In genomic region chr11:64208086-64208795, GRCh38 we compare ENCODE assay signal across 9 cellular contexts. TPM values are rescaled to one million over a fixed set of nuclear protein-coding genes. Genes with fewer than 3 reads are reported as not detected.
DNase-seq lines count a peak whose midpoint lies in the region; ATAC-seq and TF ChIP-seq lines count a peak whose summit lies in the region.
"Had no signal": no experiment of that assay in that cellular context is flagged by ENCODE, and none has a peak within 500 bp of the region (broad histone marks: within the 10 kb centered on the region; RNA-seq: fewer than 3 reads in every experiment).

No MANE protein-coding gene starts in this region.

- H3K9me3 Mint-ChIP-seq in activated T-cell treated with anti-CD3 and anti-CD28 coated beads, Interleukin-2, amount 50 U/mL, for 72 hours, result no peaks in the 10 kb centered on the region
- H3K9me3 Mint-ChIP-seq in mesothelial cell of epicardium, result no peaks in the 10 kb centered on the region

- intact Hi-C loops in tibial artery (cut with DNase I; ENCODE audit: low total_unique reads), result loop anchor here (5.0 kb wide), 1 partner anchor 59 kb away; no protein-coding TSS in a partner anchor

- ATAC-seq in activated T-cell treated with anti-CD3 and anti-CD28 coated beads, Interleukin-2, amount 50 U/mL, for 72 hours (replicated peaks in 1 of 2), result no peak
- no peak for ATAC-seq in GM21717 (IDR thresholded peaks at IDR 0.05; ENCODE audit: unreplicated experiment)

- H3K27ac ChIP-seq in angular gyrus (ENCODE audit: low read depth, low read length) (peak overlapping the region; percentile 56), tibial artery (peak overlapping the region; percentile 33 to 52)

- H3K4me3 Mint-ChIP-seq in activated T-cell treated with anti-CD3 and anti-CD28 coated beads, Interleukin-2, amount 50 U/mL, for 72 hours, result peak overlapping the region; percentile 94 to 97
- H3K4me3 Mint-ChIP-seq in mesothelial cell of epicardium, result no peak overlapping the region

- no peaks in the 10 kb centered on the region for H3K27me3 ChIP-seq in tibial artery
- H3K27me3 ChIP-seq: cardiac muscle cell had no signal

- peaks cover 70% of the 10 kb centered on the region for H3K4me1 Mint-ChIP-seq in activated T-cell treated with anti-CD3 and anti-CD28 coated beads, Interleukin-2, amount 50 U/mL, for 72 hours (ENCODE audit: low read depth)
- H3K4me1 Mint-ChIP-seq in mesothelial cell of epicardium, result peaks cover 9% of the 10 kb centered on the region

- no peaks in the 10 kb centered on the region for H3K9me3 ChIP-seq in tibial artery

- TF ChIP-seq CTCF in mesothelial cell of epicardium (IDR thresholded peaks at IDR 0.05; ENCODE audit: unreplicated experiment), result no peak
- no peak for TF ChIP-seq CTCF in tibial artery (IDR thresholded peaks at IDR 0.05)

- H3K27me3 Mint-ChIP-seq in activated T-cell treated with anti-CD3 and anti-CD28 coated beads, Interleukin-2, amount 50 U/mL, for 72 hours (ENCODE audit: low read depth), result no peaks in the 10 kb centered on the region
- H3K27me3 Mint-ChIP-seq in mesothelial cell of epicardium (ENCODE audit: low read depth), result no peaks in the 10 kb centered on the region

- H3K36me3 ChIP-seq in tibial artery, result peaks cover 10 to 63% (median 20%) of the 10 kb centered on the region in 3 donors

- peak overlapping the region; percentile 36 to 46 for H3K4me3 ChIP-seq in tibial artery
- H3K4me3 ChIP-seq: cardiac muscle cell had no signal

- no peak for DNase-seq in activated T-cell treated with anti-CD3 and anti-CD28 coated beads, Interleukin-2, amount 50 U/mL, for 72 hours
- DNase-seq in activated T-cell treated with anti-CD3 and anti-CD28 coated beads for 4 hours, result no peak
- no peak for DNase-seq in mesothelial cell of epicardium (ENCODE audit: low spot score in 2 of 2, unreplicated experiment in 2 of 2)
- no peak for DNase-seq in tibial artery
- DNase-seq in stimulated activated CD4-positive, alpha-beta T cell treated with anti-CD3 and anti-CD28 coated beads, Interleukin-4, amount 100 ng/mL, for 1 hour, result no peak
- DNase-seq in activated CD4-positive, alpha-beta T cell treated with anti-CD3 and anti-CD28 coated beads, Interleukin-2, amount 50 U/mL, for 4 hours, result no peak

- peaks cover 12 to 33% of the 10 kb centered on the region in 2 donors for H3K36me3 Mint-ChIP-seq in activated T-cell treated with anti-CD3 and anti-CD28 coated beads, Interleukin-2, amount 50 U/mL, for 72 hours (ENCODE audit: insufficient read depth in 2 of 2)
- peaks cover 13% of the 10 kb centered on the region for H3K36me3 Mint-ChIP-seq in mesothelial cell of epicardium

- peaks cover 0 to 8% (median 2%) of the 10 kb centered on the region in 4 donors for H3K4me1 ChIP-seq in tibial artery

- H3K27ac Mint-ChIP-seq in activated T-cell treated with anti-CD3 and anti-CD28 coated beads, Interleukin-2, amount 50 U/mL, for 72 hours, result peak overlapping the region; percentile 97
- peak overlapping the region; percentile 66 for H3K27ac Mint-ChIP-seq in mesothelial cell of epicardium

RNA-seq across cellular contexts. Expression of gene FERMT3, which starts 1.7 kb away (rescaled TPM):
- total RNA-seq in activated T-cell treated with anti-CD3 and anti-CD28 coated beads, Interleukin-2, amount 50 U/mL, for 72 hours, result 100 to 1,000 TPM; 158 to 164 TPM
- 4.8 to 8.4 TPM (median 5.9 TPM) in 3 replicates for total RNA-seq in mesothelial cell of epicardium

RNA-seq across cellular contexts. Expression of gene TRPT1, which starts 17.7 kb away (rescaled TPM):
- total RNA-seq in activated T-cell treated with anti-CD3 and anti-CD28 coated beads, Interleukin-2, amount 50 U/mL, for 72 hours, result 10 to 100 TPM; 19.7 to 25.5 TPM
- 38.9 to 41.1 TPM (median 40.9 TPM) in 3 replicates for total RNA-seq in mesothelial cell of epicardium

RNA-seq across cellular contexts. Expression of gene NUDT22, which starts 17.8 kb away (rescaled TPM):
- total RNA-seq in activated T-cell treated with anti-CD3 and anti-CD28 coated beads, Interleukin-2, amount 50 U/mL, for 72 hours, result 10 to 100 TPM; 78.6 to 92.9 TPM
- total RNA-seq in mesothelial cell of epicardium, result 31.9 to 35.6 TPM (median 33.7 TPM) in 3 replicates

RNA-seq across cellular contexts. Expression of gene DNAJC4, which starts 22.1 kb away (rescaled TPM):
- 10 to 100 TPM; 42.2 to 54.1 TPM for total RNA-seq in activated T-cell treated with anti-CD3 and anti-CD28 coated beads, Interleukin-2, amount 50 U/mL, for 72 hours
- 43.6 to 49.4 TPM (median 45.0 TPM) in 3 replicates for total RNA-seq in mesothelial cell of epicardium

RNA-seq across cellular contexts. Expression of gene STIP1, which starts 22.3 kb away (rescaled TPM):
- total RNA-seq in activated T-cell treated with anti-CD3 and anti-CD28 coated beads, Interleukin-2, amount 50 U/mL, for 72 hours, result 100 to 1,000 TPM; 246 to 256 TPM
- total RNA-seq in mesothelial cell of epicardium, result 127 to 133 TPM (median 131 TPM) in 3 replicates

Comparison
In these comparisons a context has a peak if more than half of its experiments do, and no peak if none do; other contexts are left out.
1. RNA of gene FERMT3, which starts 1.7 kb away (total RNA-seq): 158 to 164 TPM in activated T-cell treated with anti-CD3 and anti-CD28 coated beads, Interleukin-2, amount 50 U/mL, for 72 hours; 4.8 to 8.4 TPM in mesothelial cell of epicardium; every median in the first group is over 10 times any median in the second.